In the genomic region with DNA sequence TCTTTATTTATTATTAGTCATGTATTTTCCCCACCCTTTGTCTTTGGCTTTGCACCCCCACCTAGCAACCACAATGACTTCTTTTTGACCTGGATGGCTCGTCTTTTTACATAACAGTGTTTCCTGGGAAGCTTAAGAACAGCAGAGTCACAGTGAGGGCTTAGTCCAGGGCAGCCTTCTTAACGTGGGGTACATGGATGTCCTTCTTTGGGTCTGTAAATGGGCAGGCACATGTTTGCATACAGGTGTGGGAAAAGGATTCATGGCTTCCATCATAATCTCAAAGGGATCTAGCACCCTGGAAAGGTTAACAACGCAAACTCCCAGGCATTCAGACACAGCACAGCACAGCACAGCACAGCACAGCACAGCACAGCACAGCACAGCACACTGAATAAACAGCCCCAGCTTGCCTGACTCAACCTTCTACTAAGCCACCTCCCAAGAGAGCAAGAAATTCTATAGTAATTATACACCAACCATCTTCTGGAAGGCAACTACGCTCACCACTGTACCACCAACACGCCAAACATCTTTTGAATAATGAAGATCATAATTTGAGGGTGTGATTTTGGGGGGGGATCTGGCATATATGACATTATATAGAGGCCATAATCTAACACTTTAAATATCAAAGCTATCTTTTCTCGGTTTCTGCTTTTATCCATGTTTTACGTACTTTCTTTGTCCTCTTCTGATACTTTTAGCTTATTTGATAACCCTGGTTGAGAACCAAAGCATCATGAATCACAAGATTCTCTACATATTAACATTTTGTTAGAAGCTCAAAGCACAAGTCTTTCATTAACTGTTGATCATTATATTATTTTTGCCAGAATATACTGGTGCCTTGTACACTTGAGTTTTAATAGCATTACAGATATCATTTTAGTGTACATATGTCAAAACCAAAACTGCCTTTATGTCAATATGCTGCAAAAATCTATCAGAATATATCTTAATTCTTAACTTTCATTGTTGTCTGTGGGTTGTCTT, we compare ENCODE assay signal across 10 cellular contexts.
A peak's percentile ranks its signal among the peaks of the same experiment; 100 is the strongest.
DNase-seq lines count a peak whose midpoint lies in the region; ATAC-seq and TF ChIP-seq lines count a peak whose summit lies in the region.
"Had no signal": no experiment of that assay in that cellular context is flagged by ENCODE, and none has a peak within 500 bp of the region (broad histone marks: within the 10 kb centered on the region; RNA-seq: fewer than 3 reads in every experiment).

No MANE protein-coding gene starts in this region.

- peak overlapping the region; percentile 95 for H3K27ac Mint-ChIP-seq in activated naive CD4-positive, alpha-beta T cell treated with anti-CD3 and anti-CD28 coated beads, Interleukin-2, amount 10 ng/mL, durations not matched to agents 7 days and 5 days
- peak overlapping the region; percentile 95 to 98 for H3K27ac Mint-ChIP-seq in activated naive CD4-positive, alpha-beta T cell treated with anti-CD3 and anti-CD28 coated beads, Interleukin-2, amount 50 U/mL, for 72 hours

- H3K36me3 ChIP-seq in iPS-15b (ENCODE audit: control insufficient read depth, insufficient read depth, low read length) (no peaks in the 10 kb centered on the region), thyroid gland (no peaks in the 10 kb centered on the region)

- CTCF ChIA-PET in activated naive CD4-positive, alpha-beta T cell treated with anti-CD3 and anti-CD28 coated beads, Interleukin-2, amount 10 ng/mL, durations not matched to agents 7 days and 5 days (lab: Charles Lee) = interaction anchor here (0.7 to 5.9 kb wide), 6 partner anchors 14 to 158 kb away, joined by 3 to 45 read pairs (median 5); no protein-coding TSS in a partner anchor

- no peaks in the 10 kb centered on the region for H3K9me3 ChIP-seq in iPS-15b (ENCODE audit: control insufficient read depth, insufficient read depth, low read length)
- no peaks in the 10 kb centered on the region for H3K9me3 ChIP-seq in thyroid gland

- peak overlapping the region; percentile 83 for H3K4me3 Mint-ChIP-seq in activated naive CD4-positive, alpha-beta T cell treated with anti-CD3 and anti-CD28 coated beads, Interleukin-2, amount 10 ng/mL, durations not matched to agents 7 days and 5 days

- peak overlapping the region; percentile 45 for H3K4me3 ChIP-seq in iPS-15b (ENCODE audit: low read depth, low read length)
- H3K4me3 ChIP-seq in thyroid gland (replicated peaks in 1 of 3) = peak overlapping the region in 1 of 3 donors; percentile 27

- intact Hi-C loops in thyroid gland (cut with DNase I) = no loop called here

- no peak for TF ChIP-seq POLR2A in thyroid gland (IDR thresholded peaks at IDR 0.05)

- TF ChIP-seq CTCF in thyroid gland (IDR thresholded peaks at IDR 0.05) = no peak

- peak overlapping the region; percentile 47 for H3K9ac ChIP-seq in iPS-15b (ENCODE audit: low read depth, low read length)
- H3K9ac ChIP-seq: KMS-11 had no signal

- peaks cover 84% of the 10 kb centered on the region for H3K4me1 Mint-ChIP-seq in activated naive CD4-positive, alpha-beta T cell treated with anti-CD3 and anti-CD28 coated beads, Interleukin-2, amount 10 ng/mL, durations not matched to agents 7 days and 5 days

- H3K27me3 ChIP-seq in iPS-15b (ENCODE audit: control insufficient read depth, insufficient read depth, low read length) (no peaks in the 10 kb centered on the region), thyroid gland (no peaks in the 10 kb centered on the region)

- H3K27ac ChIP-seq in thyroid gland = peak overlapping the region; percentile 95 to 97 (median 96)
- H3K27ac ChIP-seq: KMS-11 had no signal

- H3K4me1 ChIP-seq in iPS-15b (ENCODE audit: control insufficient read depth, insufficient read depth, low read length) (peaks cover 38% of the 10 kb centered on the region), thyroid gland (peaks cover 53 to 66% of the 10 kb centered on the region in 2 donors)

- no peaks in the 10 kb centered on the region for H3K9me3 Mint-ChIP-seq in activated naive CD4-positive, alpha-beta T cell treated with anti-CD3 and anti-CD28 coated beads, Interleukin-2, amount 10 ng/mL, durations not matched to agents 7 days and 5 days
- no peaks in the 10 kb centered on the region for H3K9me3 Mint-ChIP-seq in activated naive CD4-positive, alpha-beta T cell treated with anti-CD3 and anti-CD28 coated beads, Interleukin-2, amount 50 U/mL, for 72 hours

- no peak for DNase-seq in activated naive CD4-positive, alpha-beta T cell treated with anti-CD3 and anti-CD28 coated beads, Interleukin-2, amount 10 ng/mL, durations not matched to agents 7 days and 5 days
- no peak for DNase-seq in activated naive CD4-positive, alpha-beta T cell (lab: John Stamatoyannopoulos, UW)
- no peak for DNase-seq in activated naive CD4-positive, alpha-beta T cell treated with anti-CD3 and anti-CD28 coated beads, Interleukin-2, amount 50 U/mL, for 72 hours (ENCODE audit: low spot score in 2 of 2)
- DNase-seq in thyroid gland (no peak), GOT3 (lab: John Stamatoyannopoulos, UW) (no peak), SIG-M5 treated with dmso at 0.1 percent for 504 hours (lab: John Stamatoyannopoulos, UW; ENCODE audit: unreplicated experiment) (no peak), NCI-H1105 (lab: John Stamatoyannopoulos, UW) (no peak)
- DNase-seq: DMS153 had no signal

- H3K27me3 Mint-ChIP-seq in activated naive CD4-positive, alpha-beta T cell treated with anti-CD3 and anti-CD28 coated beads, Interleukin-2, amount 10 ng/mL, durations not matched to agents 7 days and 5 days = no peaks in the 10 kb centered on the region

- 80 to 81% methylated on average over 6 to 7 of the region's 7 CpGs for WGBS in thyroid gland, 2 donors

- H3K36me3 Mint-ChIP-seq in activated naive CD4-positive, alpha-beta T cell treated with anti-CD3 and anti-CD28 coated beads, Interleukin-2, amount 10 ng/mL, durations not matched to agents 7 days and 5 days = peaks cover 63% of the 10 kb centered on the region
- peaks cover 39 to 65% of the 10 kb centered on the region in 2 donors for H3K36me3 Mint-ChIP-seq in activated naive CD4-positive, alpha-beta T cell treated with anti-CD3 and anti-CD28 coated beads, Interleukin-2, amount 50 U/mL, for 72 hours

- ATAC-seq in activated naive CD4-positive, alpha-beta T cell treated with anti-CD3 and anti-CD28 coated beads, Interleukin-2, amount 50 U/mL, for 72 hours = no peak
